Comparison of ENCODE assay signal across 17 cellular contexts in genomic region chr1:2372551-2373490, GRCh38. TPM values are rescaled to one million over a fixed set of nuclear protein-coding genes. Genes with fewer than 3 reads are reported as not detected.
DNase-seq lines count a peak whose midpoint lies in the region; ATAC-seq, FAIRE-seq and TF ChIP-seq lines count a peak whose summit lies in the region.
"Had no signal": no experiment of that assay in that cellular context is flagged by ENCODE, and none has a peak within 500 bp of the region (broad histone marks: within the 10 kb centered on the region; RNA-seq: fewer than 3 reads in every experiment).

No MANE protein-coding gene starts in this region.

- TF ChIP-seq RAD21 in HepG2 (CRISPR knock-in tag; IDR thresholded peaks at IDR 0.05) = no peak

- no peak for FAIRE-seq in HepG2 (lab: Jason Lieb, UNC)
- FAIRE-seq: GM12891 had no signal

- CTCF ChIA-PET in HepG2 (lab: Yijun Ruan, JAX; ENCODE audit: low intra/inter-chr PET ratio, low total read pairs) = no interaction called here

- intact Hi-C loops in right lobe of liver (cut with DNase I) (no loop called here), HepG2 (cut with micrococcal nuclease; ENCODE audit: unreplicated experiment) (no loop called here)

- H3K36me3 ChIP-seq in right lobe of liver = no peaks in the 10 kb centered on the region
- no peaks in the 10 kb centered on the region for H3K36me3 ChIP-seq in HepG2 (replicated peaks in 1 of 2; ENCODE audit: control insufficient read depth in 1 of 2, insufficient read depth in 2 of 2, low read length in 2 of 2)

- H3K9me3 ChIP-seq in right lobe of liver = no peaks in the 10 kb centered on the region
- H3K9me3 ChIP-seq in HepG2 (ENCODE audit: low read length) = no peaks in the 10 kb centered on the region

- H3K27me3 ChIP-seq in right lobe of liver = no peaks in the 10 kb centered on the region
- no peaks in the 10 kb centered on the region for H3K27me3 ChIP-seq in HepG2 (ENCODE audit: control insufficient read depth in 1 of 2, insufficient read depth in 2 of 2, low read length in 2 of 2)
- H3K27me3 ChIP-seq: hepatocyte had no signal

- no peaks in the 10 kb centered on the region for H4K20me1 ChIP-seq in HepG2 (ENCODE audit: insufficient read depth, low read length)

- TF ChIP-seq CTCF in right lobe of liver (IDR thresholded peaks at IDR 0.05) = no peak
- TF ChIP-seq CTCF in HepG2 (CRISPR knock-in tag; IDR thresholded peaks at IDR 0.05) = no peak

- no peaks in the 10 kb centered on the region for H3K79me2 ChIP-seq in HepG2 (ENCODE audit: insufficient read depth, low read length)
- H3K79me2 ChIP-seq: hepatocyte had no signal

- H3K4me2 ChIP-seq in HepG2 (ENCODE audit: low read depth, low read length) = no peak overlapping the region
- H3K4me2 ChIP-seq: hepatocyte had no signal

- in situ Hi-C loops in HepG2 (cut with HindIII; ENCODE audit: extremely low pct_ligation_motif_present, low pct_unique_long_range_greater_than_20kb) = no loop called here

- H2AFZ ChIP-seq in HepG2 (ENCODE audit: low read length) = no peak overlapping the region
- H2AFZ ChIP-seq: hepatocyte had no signal

- TF ChIP-seq EP300 in HepG2 (IDR thresholded peaks at IDR 0.05; ENCODE audit: low read depth in 2 of 2, low read length in 2 of 2) (no peak), HepG2 (CRISPR knock-in tag; IDR thresholded peaks at IDR 0.05; ENCODE audit: borderline replicate concordance) (no peak)

- TF ChIP-seq POLR2A in right lobe of liver (IDR thresholded peaks at IDR 0.05) (no peak), HepG2 (IDR thresholded peaks at IDR 0.05; ENCODE audit: insufficient read depth in 1 of 2, low read depth in 2 of 2, low read length in 2 of 2) (no peak)

- DNase-seq in right lobe of liver (peak; percentile 10 to 48 (median 30)), HepG2 (ENCODE audit: low spot score) (no peak), amniotic epithelial cell (ENCODE audit: low read depth) (peak; percentile 53), kidney tubule cell (ENCODE audit: low spot score) (peak; percentile 13), DMS114 treated with DMSO at 0.1 percent for 48 hours (lab: John Stamatoyannopoulos, UW; ENCODE audit: unreplicated experiment) (no peak)
- DNase-seq: activated CD4-positive, alpha-beta T cell treated with anti-CD3 and anti-CD28 coated beads for 36 hours; activated CD8-positive, alpha-beta memory T cell treated with anti-CD3 and anti-CD28 coated beads, Interleukin-2, amount 50 U/mL, for 48 hours; activated naive CD4-positive, alpha-beta T cell treated with anti-CD3 and anti-CD28 coated beads for 36 hours; NCI-H345; stimulated activated naive CD4-positive, alpha-beta T cell treated with Interleukin-2 at 50 U/mL for 16 hours; T1000 had no signal

- H3K9ac ChIP-seq in HepG2 (ENCODE audit: insufficient read depth, low read depth, low read length) = no peak overlapping the region

- WGBS in right lobe of liver (ENCODE audit: insufficient coverage, low coverage, low lambda C conversion rate, missing lambda C conversion rate) = 95% methylated on average over 7 of the region's 36 CpGs
- 85% methylated on average over 25 of the region's 36 CpGs for WGBS in HepG2 (ENCODE audit: low lambda C conversion rate)

- H3K4me1 ChIP-seq in right lobe of liver (no peaks in the 10 kb centered on the region), HepG2 (ENCODE audit: insufficient read depth, low read length) (no peaks in the 10 kb centered on the region)

- no peak overlapping the region for H3K27ac ChIP-seq in right lobe of liver
- H3K27ac ChIP-seq in HepG2 (ENCODE audit: extremely low read length, insufficient read depth, low read length) = no peak overlapping the region
- H3K27ac ChIP-seq: hepatocyte, SK-N-MC had no signal

- POLR2A ChIA-PET in HepG2 (lab: Yijun Ruan, JAX) = no interaction called here

- ATAC-seq in right lobe of liver (no peak), HepG2 (no peak), GM21515 (IDR thresholded peaks at IDR 0.05; ENCODE audit: unreplicated experiment) (no peak), GM21825 (IDR thresholded peaks at IDR 0.05; ENCODE audit: unreplicated experiment) (no peak), GM18502 (IDR thresholded peaks at IDR 0.05; ENCODE audit: poor library complexity, unreplicated experiment) (no peak)
- ATAC-seq: activated CD4-positive, alpha-beta T cell treated with anti-CD3 and anti-CD28 coated beads for 36 hours had no signal

- H3K4me3 ChIP-seq in right lobe of liver (no peak overlapping the region), HepG2 (replicated peaks in 1 of 3; ENCODE audit: insufficient read depth in 1 of 3, low read depth in 2 of 3, low read length in 3 of 3) (no peak overlapping the region)
- H3K4me3 ChIP-seq: hepatocyte, SK-N-MC had no signal

- no TSS peak for BruUV-seq in HepG2 (replicated peaks; lab: Mats Ljungman, UMichigan)

RNA-seq across cellular contexts. Expression of gene MORN1, which starts 18.5 kb away (rescaled TPM):
- 1 to 10 TPM; 3.1 to 7.1 (median 4.5) TPM for total RNA-seq in right lobe of liver
- total RNA-seq in HepG2 (2016; rRNA removed; fragmentation: Illumina TruSeq; extraction: Trizol) = 3.9 and 6.5 TPM in 2 replicates
- 1.5 and 2.2 TPM in 2 replicates for total RNA-seq in HepG2 (2016; cell fraction: cytosol; rRNA removed; fragmentation: Illumina TruSeq; extraction: Trizol; ENCODE audit: low read depth)
- total RNA-seq in HepG2 (2016; cell fraction: insoluble cytoplasmic fraction; rRNA removed; fragmentation: Illumina TruSeq; extraction: Trizol) = 3.5 and 5.4 TPM in 2 replicates
- 1.7 and 1.8 TPM in 2 replicates for total RNA-seq in HepG2 (2016; cell fraction: membrane; rRNA removed; fragmentation: Illumina TruSeq; extraction: Trizol)
- 6.4 and 6.8 TPM in 2 replicates for total RNA-seq in HepG2 (2016; cell fraction: nucleus; rRNA removed; fragmentation: Illumina TruSeq; extraction: Trizol)
- polyA plus RNA-seq in HepG2 (2011; rRNA removed) = 2.6 and 3.1 TPM in 2 replicates
- 2.5 and 3.1 TPM in 2 replicates for polyA plus RNA-seq in HepG2 (2011; cell fraction: cytosol; rRNA removed)
- polyA plus RNA-seq in HepG2 (2011; cell fraction: nucleus; rRNA removed) = 7.8 and 8.8 TPM in 2 replicates
- 1.3 and 1.7 TPM in 2 replicates for polyA plus RNA-seq in HepG2 (2012)
- polyA plus RNA-seq in HepG2 (2016; cell fraction: cytosol; fragmentation: Illumina TruSeq; extraction: Trizol; ENCODE audit: low read depth) = 0.84 and 1.9 TPM in 2 replicates
- polyA plus RNA-seq in HepG2 (2016; cell fraction: insoluble cytoplasmic fraction; fragmentation: Illumina TruSeq; extraction: Trizol; ENCODE audit: low read depth) = 2.3 and 3.3 TPM in 2 replicates
- polyA plus RNA-seq in HepG2 (2016; cell fraction: membrane; fragmentation: Illumina TruSeq; extraction: Trizol; ENCODE audit: low read depth) = 0.73 and 1.3 TPM in 2 replicates
- polyA plus RNA-seq in HepG2 (2016; cell fraction: nucleus; fragmentation: Illumina TruSeq; extraction: Trizol; ENCODE audit: insufficient read depth, low read depth) = 8.2 and 9.2 TPM in 2 replicates
- 6.7 and 28.4 TPM in 2 replicates for polyA minus RNA-seq in HepG2 (2011; rRNA and poly(A)+ RNA removed; ENCODE audit: low replicate concordance)
- 1.3 and 3.0 TPM in 2 replicates for polyA minus RNA-seq in HepG2 (2011; cell fraction: cytosol; rRNA and poly(A)+ RNA removed)
- polyA minus RNA-seq in HepG2 (2011; cell fraction: nucleus; rRNA and poly(A)+ RNA removed) = 7.5 and 8.9 TPM in 2 replicates

RNA-seq across cellular contexts. Expression of gene RER1, which starts 18.8 kb away (rescaled TPM):
- total RNA-seq in right lobe of liver (100 to 1,000 TPM in 4 of 6 experiments, 10 to 100 TPM in 2; 76.5 to 166 (median 122) TPM), HepG2 (2016; rRNA removed; fragmentation: Illumina TruSeq; extraction: Trizol) (83.9 and 128 TPM in 2 replicates)
- 51.3 and 72.8 TPM in 2 replicates for total RNA-seq in HepG2 (2016; cell fraction: cytosol; rRNA removed; fragmentation: Illumina TruSeq; extraction: Trizol; ENCODE audit: low read depth)
- 89.5 and 137 TPM in 2 replicates for total RNA-seq in HepG2 (2016; cell fraction: insoluble cytoplasmic fraction; rRNA removed; fragmentation: Illumina TruSeq; extraction: Trizol)
- 77.4 and 86.1 TPM in 2 replicates for total RNA-seq in HepG2 (2016; cell fraction: membrane; rRNA removed; fragmentation: Illumina TruSeq; extraction: Trizol)
- 76.0 and 95.5 TPM in 2 replicates for total RNA-seq in HepG2 (2016; cell fraction: nucleus; rRNA removed; fragmentation: Illumina TruSeq; extraction: Trizol)
- 135 and 164 TPM in 2 replicates for polyA plus RNA-seq in HepG2 (2011; rRNA removed)
- polyA plus RNA-seq in HepG2 (2011; cell fraction: cytosol; rRNA removed) = 82.7 and 131 TPM in 2 replicates
- 155 and 197 TPM in 2 replicates for polyA plus RNA-seq in HepG2 (2011; cell fraction: nucleus; rRNA removed)
- polyA plus RNA-seq in HepG2 (2012) = 64.5 and 73.8 TPM in 2 replicates
- polyA plus RNA-seq in HepG2 (2016; cell fraction: cytosol; fragmentation: Illumina TruSeq; extraction: Trizol; ENCODE audit: low read depth) = 84.3 and 98.6 TPM in 2 replicates
- 87.8 and 97.0 TPM in 2 replicates for polyA plus RNA-seq in HepG2 (2016; cell fraction: insoluble cytoplasmic fraction; fragmentation: Illumina TruSeq; extraction: Trizol; ENCODE audit: low read depth)
- 69.1 and 85.3 TPM in 2 replicates for polyA plus RNA-seq in HepG2 (2016; cell fraction: membrane; fragmentation: Illumina TruSeq; extraction: Trizol; ENCODE audit: low read depth)
- 191 and 194 TPM in 2 replicates for polyA plus RNA-seq in HepG2 (2016; cell fraction: nucleus; fragmentation: Illumina TruSeq; extraction: Trizol; ENCODE audit: insufficient read depth, low read depth)
- polyA minus RNA-seq in HepG2 (2011; rRNA and poly(A)+ RNA removed; ENCODE audit: low replicate concordance) = 95.9 and 234 TPM in 2 replicates
- polyA minus RNA-seq in HepG2 (2011; cell fraction: cytosol; rRNA and poly(A)+ RNA removed) = 32.9 and 45.5 TPM in 2 replicates
- polyA minus RNA-seq in HepG2 (2011; cell fraction: nucleus; rRNA and poly(A)+ RNA removed) = 23.3 and 29.3 TPM in 2 replicates

RNA-seq across cellular contexts. Expression of gene PEX10, which starts 39.5 kb away (rescaled TPM):
- 10 to 100 TPM in 3 of 6 experiments, 1 to 10 TPM in 3; 7.4 to 24.3 (median 10.5) TPM for total RNA-seq in right lobe of liver
- 38.3 and 39.6 TPM in 2 replicates for total RNA-seq in HepG2 (2016; rRNA removed; fragmentation: Illumina TruSeq; extraction: Trizol)
- total RNA-seq in HepG2 (2016; cell fraction: cytosol; rRNA removed; fragmentation: Illumina TruSeq; extraction: Trizol; ENCODE audit: low read depth) = 20.2 and 25.8 TPM in 2 replicates
- total RNA-seq in HepG2 (2016; cell fraction: insoluble cytoplasmic fraction; rRNA removed; fragmentation: Illumina TruSeq; extraction: Trizol) = 37.8 and 38.9 TPM in 2 replicates
- 53.4 and 59.7 TPM in 2 replicates for total RNA-seq in HepG2 (2016; cell fraction: membrane; rRNA removed; fragmentation: Illumina TruSeq; extraction: Trizol)
- 27.1 and 27.5 TPM in 2 replicates for total RNA-seq in HepG2 (2016; cell fraction: nucleus; rRNA removed; fragmentation: Illumina TruSeq; extraction: Trizol)
- 16.1 and 21.0 TPM in 2 replicates for polyA plus RNA-seq in HepG2 (2011; rRNA removed)
- 16.3 and 20.9 TPM in 2 replicates for polyA plus RNA-seq in HepG2 (2011; cell fraction: cytosol; rRNA removed)
- polyA plus RNA-seq in HepG2 (2011; cell fraction: nucleus; rRNA removed) = 49.0 and 57.5 TPM in 2 replicates
- 13.3 and 14.5 TPM in 2 replicates for polyA plus RNA-seq in HepG2 (2012)
- 27.1 and 37.0 TPM in 2 replicates for polyA plus RNA-seq in HepG2 (2016; cell fraction: cytosol; fragmentation: Illumina TruSeq; extraction: Trizol; ENCODE audit: low read depth)
- polyA plus RNA-seq in HepG2 (2016; cell fraction: insoluble cytoplasmic fraction; fragmentation: Illumina TruSeq; extraction: Trizol; ENCODE audit: low read depth) = 36.5 and 40.8 TPM in 2 replicates
- 47.4 and 49.9 TPM in 2 replicates for polyA plus RNA-seq in HepG2 (2016; cell fraction: membrane; fragmentation: Illumina TruSeq; extraction: Trizol; ENCODE audit: low read depth)
- polyA plus RNA-seq in HepG2 (2016; cell fraction: nucleus; fragmentation: Illumina TruSeq; extraction: Trizol; ENCODE audit: insufficient read depth, low read depth) = 44.7 and 46.3 TPM in 2 replicates
- polyA minus RNA-seq in HepG2 (2011; rRNA and poly(A)+ RNA removed; ENCODE audit: low replicate concordance) = 15.3 and 46.5 TPM in 2 replicates
- 9.7 and 12.0 TPM in 2 replicates for polyA minus RNA-seq in HepG2 (2011; cell fraction: cytosol; rRNA and poly(A)+ RNA removed)
- polyA minus RNA-seq in HepG2 (2011; cell fraction: nucleus; rRNA and poly(A)+ RNA removed) = 18.4 and 20.1 TPM in 2 replicates

Comparison
In these comparisons a context has a peak if more than half of its experiments do, and no peak if none do; other contexts are left out.
1. DNase-seq: peak in right lobe of liver (3 of 3), amniotic epithelial cell (single experiment) and kidney tubule cell (single experiment); none in HepG2 (single experiment) and DMS114 treated with DMSO at 0.1 percent for 48 hours (single experiment).